16 cellular contexts compared by ENCODE assay signal in the genomic region with DNA sequence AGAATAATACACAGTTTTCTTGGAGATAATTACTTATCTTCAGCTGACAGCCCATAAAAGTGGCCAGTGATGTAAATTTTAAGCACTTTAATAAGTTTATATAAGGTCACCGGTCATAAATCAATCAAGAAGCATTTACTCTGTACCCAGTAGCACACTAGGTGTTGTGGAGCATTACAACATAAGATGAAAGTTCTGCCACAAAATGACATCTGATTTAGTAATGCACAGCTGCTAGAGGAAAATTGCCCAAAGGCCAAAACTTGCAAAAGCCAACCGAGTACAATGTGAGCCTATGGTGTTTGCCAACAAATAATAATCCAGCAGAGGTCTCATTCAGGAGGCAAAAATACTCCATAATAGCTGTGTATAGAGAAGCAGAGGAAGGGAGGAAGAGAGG.
A peak's percentile ranks its signal among the peaks of the same experiment; 100 is the strongest.
DNase-seq lines count a peak whose midpoint lies in the region; FAIRE-seq and TF ChIP-seq lines count a peak whose summit lies in the region.
"Had no signal": no experiment of that assay in that cellular context is flagged by ENCODE, and none has a peak within 500 bp of the region (broad histone marks: within the 10 kb centered on the region; RNA-seq: fewer than 3 reads in every experiment).

No MANE protein-coding gene starts in this region.

- H3K9me3 Mint-ChIP-seq in activated T-helper 2 cell treated with anti-CD3 and anti-CD28 coated beads, Interferon-gamma antibody, Interleukin-2, Interleukin-4, amounts not matched to agents 10 μg/mL and 5 μg/mL and 100 μg/mL, durations not matched to agents 14 hours and 24 hours and 36 hours = no peaks in the 10 kb centered on the region

- H3K4me3 ChIP-seq in AG10803 (ENCODE audit: low read length) (no peak overlapping the region), MG63 (no peak overlapping the region), astrocyte of the spinal cord (ENCODE audit: low read depth, low read length) (no peak overlapping the region), keratinocyte (ENCODE audit: control insufficient read depth in 2 of 3, extremely low read depth in 1 of 3, insufficient read depth in 2 of 3, low read depth in 1 of 3, low read length in 3 of 3) (no peak overlapping the region)
- H3K4me3 ChIP-seq: colonic mucosa, esophagus squamous epithelium, lower lobe of right lung, SJCRH30, tibial nerve had no signal

- no peak overlapping the region for H3K27ac Mint-ChIP-seq in activated T-helper 2 cell treated with anti-CD3 and anti-CD28 coated beads, Interferon-gamma antibody, Interleukin-2, Interleukin-4, amounts not matched to agents 10 μg/mL and 5 μg/mL and 100 μg/mL, durations not matched to agents 14 hours and 24 hours and 36 hours
- H3K27ac Mint-ChIP-seq: nephron progenitor cell had no signal

- H3K36me3 ChIP-seq in MG63 (no peaks in the 10 kb centered on the region), keratinocyte (ENCODE audit: control insufficient read depth in 2 of 2, extremely low read depth in 1 of 2, insufficient read depth in 2 of 2, low read length in 2 of 2) (no peaks in the 10 kb centered on the region)
- H3K36me3 ChIP-seq: colonic mucosa, esophagus squamous epithelium, lower lobe of right lung, SJCRH30, tibial nerve had no signal

- H3K4me2 ChIP-seq in keratinocyte (ENCODE audit: control insufficient read depth, extremely low read depth, insufficient read depth, low read depth, low read length) = no peak overlapping the region

- H3K9me3 ChIP-seq in MG63 (no peaks in the 10 kb centered on the region), keratinocyte (ENCODE audit: control insufficient read depth, low read depth, low read length) (no peaks in the 10 kb centered on the region)
- H3K9me3 ChIP-seq: colonic mucosa, esophagus squamous epithelium, lower lobe of right lung, SJCRH30 had no signal

- H3K27ac ChIP-seq in keratinocyte (ENCODE audit: control insufficient read depth, insufficient read depth, low read length) = no peak overlapping the region
- H3K27ac ChIP-seq: colonic mucosa, esophagus squamous epithelium, lower lobe of right lung, SJCRH30, tibial nerve had no signal

- in situ Hi-C loops in astrocyte of the spinal cord (cut with HindIII; ENCODE audit: low sequenced_read_pairs) = no loop called here

- no peak overlapping the region for H3K9ac ChIP-seq in keratinocyte (ENCODE audit: control insufficient read depth, extremely low read depth, insufficient read depth, low read length)

- H3K79me2 ChIP-seq in keratinocyte (ENCODE audit: control insufficient read depth, insufficient read depth, low read length) = no peaks in the 10 kb centered on the region

- dilution Hi-C loops in keratinocyte (cut with MboI; ENCODE audit: extremely low pct_ligation_motif_present, low sequenced_read_pairs) = no loop called here

- no peak overlapping the region for H3K4me3 Mint-ChIP-seq in activated T-helper 2 cell treated with anti-CD3 and anti-CD28 coated beads, Interferon-gamma antibody, Interleukin-2, Interleukin-4, amounts not matched to agents 10 μg/mL and 5 μg/mL and 100 μg/mL, durations not matched to agents 14 hours and 24 hours and 36 hours (ENCODE audit: low read depth)
- H3K4me3 Mint-ChIP-seq: nephron progenitor cell had no signal

- H2AFZ ChIP-seq in keratinocyte (ENCODE audit: control insufficient read depth, low read length) = no peak overlapping the region

- no peaks in the 10 kb centered on the region for H3K9me1 ChIP-seq in keratinocyte (ENCODE audit: control insufficient read depth, extremely low read depth, insufficient read depth, low read length)

- H3K4me1 Mint-ChIP-seq in activated T-helper 2 cell treated with anti-CD3 and anti-CD28 coated beads, Interferon-gamma antibody, Interleukin-2, Interleukin-4, amounts not matched to agents 10 μg/mL and 5 μg/mL and 100 μg/mL, durations not matched to agents 14 hours and 24 hours and 36 hours (ENCODE audit: low read depth) = no peaks in the 10 kb centered on the region
- H3K4me1 Mint-ChIP-seq: nephron progenitor cell had no signal

- FAIRE-seq in keratinocyte (lab: Jason Lieb, UNC) = peak; percentile 61

- H3K27me3 ChIP-seq in MG63 = no peaks in the 10 kb centered on the region
- no peaks in the 10 kb centered on the region for H3K27me3 ChIP-seq in keratinocyte (ENCODE audit: control insufficient read depth, extremely low read depth, insufficient read depth, low read length)
- H3K27me3 ChIP-seq: colonic mucosa, esophagus squamous epithelium, SJCRH30, tibial nerve had no signal

- peaks cover 12% of the 10 kb centered on the region for H3K4me1 ChIP-seq in keratinocyte (ENCODE audit: control insufficient read depth, extremely low read depth, insufficient read depth, low read length)
- H3K4me1 ChIP-seq: colonic mucosa, esophagus squamous epithelium, lower lobe of right lung, SJCRH30, tibial nerve had no signal

- H4K20me1 ChIP-seq in keratinocyte (ENCODE audit: control insufficient read depth, extremely low read depth, insufficient read depth, low read length) = no peaks in the 10 kb centered on the region

- H3K27me3 Mint-ChIP-seq in activated T-helper 2 cell treated with anti-CD3 and anti-CD28 coated beads, Interferon-gamma antibody, Interleukin-2, Interleukin-4, amounts not matched to agents 10 μg/mL and 5 μg/mL and 100 μg/mL, durations not matched to agents 14 hours and 24 hours and 36 hours (ENCODE audit: low read depth) = no peaks in the 10 kb centered on the region

- intact Hi-C loops in activated T-helper 2 cell treated with anti-CD3 and anti-CD28 coated beads, Interferon-gamma antibody, Interleukin-2, Interleukin-4, amounts not matched to agents 10 μg/mL and 5 μg/mL and 100 μg/mL, durations not matched to agents 14 hours and 24 hours and 36 hours (cut with micrococcal nuclease) = no loop called here

- no peak for TF ChIP-seq CTCF in AG10803 (conservative IDR thresholded peaks at IDR 0.05; ENCODE audit: low read length)
- TF ChIP-seq CTCF in astrocyte of the spinal cord (IDR thresholded peaks at IDR 0.05; ENCODE audit: low read depth, low read length) = no peak
- no peak for TF ChIP-seq CTCF in keratinocyte (optimal IDR thresholded peaks at IDR 0.05 in 1 of 3, IDR thresholded peaks at IDR 0.05 in 1 of 3, conservative IDR thresholded peaks at IDR 0.05 in 1 of 3; ENCODE audit: extremely low read depth in 1 of 3, insufficient read depth in 2 of 3, low read length in 3 of 3)

- H3K36me3 Mint-ChIP-seq in activated T-helper 2 cell treated with anti-CD3 and anti-CD28 coated beads, Interferon-gamma antibody, Interleukin-2, Interleukin-4, amounts not matched to agents 10 μg/mL and 5 μg/mL and 100 μg/mL, durations not matched to agents 14 hours and 24 hours and 36 hours (ENCODE audit: low read depth) = no peaks in the 10 kb centered on the region

- peak; percentile 7 for DNase-seq in AG10803 (ENCODE audit: low read depth)
- DNase-seq in MG63 = peak; percentile 9
- peak; percentile 15 for DNase-seq in astrocyte of the spinal cord (ENCODE audit: low read depth, low spot score)
- DNase-seq in keratinocyte (ENCODE audit: low read depth, low spot score) = no peak
- no peak for DNase-seq in NCI-H2107 treated with DMSO at 0.1 percent for 48 hours (lab: John Stamatoyannopoulos, UW; ENCODE audit: unreplicated experiment)
- no peak for DNase-seq in NCI-H2171 (lab: John Stamatoyannopoulos, UW)
- no peak for DNase-seq in germinal center (ENCODE audit: low spot score)
- DNase-seq in activated T-helper 2 cell treated with anti-CD3 and anti-CD28 coated beads, Interferon-gamma antibody, Interleukin-2, Interleukin-4, amounts not matched to agents 10 μg/mL and 5 μg/mL and 100 μg/mL, durations not matched to agents 14 hours and 24 hours and 36 hours (ENCODE audit: low spot score) = no peak
- DNase-seq: colonic mucosa; esophagus squamous epithelium; GDM1; lower lobe of right lung; nephron progenitor cell; stimulated activated CD4-positive, alpha-beta T cell treated with anti-CD3 and anti-CD28 coated beads, Interleukin-4, amount 100 ng/mL, for 1 hour had no signal

Comparison
In these comparisons a context has a peak if more than half of its experiments do, and no peak if none do; other contexts are left out.
1. DNase-seq: peak in AG10803 (single experiment), MG63 (single experiment) and astrocyte of the spinal cord (single experiment); none in keratinocyte (single experiment), NCI-H2107 treated with DMSO at 0.1 percent for 48 hours (single experiment), NCI-H2171 (single experiment), germinal center (single experiment) and activated T-helper 2 cell treated with anti-CD3 and anti-CD28 coated beads, Interferon-gamma antibody, Interleukin-2, Interleukin-4, amounts not matched to agents 10 μg/mL and 5 μg/mL and 100 μg/mL, durations not matched to agents 14 hours and 24 hours and 36 hours (single experiment).